8 cellular contexts compared by ENCODE assay signal in the genomic region with DNA sequence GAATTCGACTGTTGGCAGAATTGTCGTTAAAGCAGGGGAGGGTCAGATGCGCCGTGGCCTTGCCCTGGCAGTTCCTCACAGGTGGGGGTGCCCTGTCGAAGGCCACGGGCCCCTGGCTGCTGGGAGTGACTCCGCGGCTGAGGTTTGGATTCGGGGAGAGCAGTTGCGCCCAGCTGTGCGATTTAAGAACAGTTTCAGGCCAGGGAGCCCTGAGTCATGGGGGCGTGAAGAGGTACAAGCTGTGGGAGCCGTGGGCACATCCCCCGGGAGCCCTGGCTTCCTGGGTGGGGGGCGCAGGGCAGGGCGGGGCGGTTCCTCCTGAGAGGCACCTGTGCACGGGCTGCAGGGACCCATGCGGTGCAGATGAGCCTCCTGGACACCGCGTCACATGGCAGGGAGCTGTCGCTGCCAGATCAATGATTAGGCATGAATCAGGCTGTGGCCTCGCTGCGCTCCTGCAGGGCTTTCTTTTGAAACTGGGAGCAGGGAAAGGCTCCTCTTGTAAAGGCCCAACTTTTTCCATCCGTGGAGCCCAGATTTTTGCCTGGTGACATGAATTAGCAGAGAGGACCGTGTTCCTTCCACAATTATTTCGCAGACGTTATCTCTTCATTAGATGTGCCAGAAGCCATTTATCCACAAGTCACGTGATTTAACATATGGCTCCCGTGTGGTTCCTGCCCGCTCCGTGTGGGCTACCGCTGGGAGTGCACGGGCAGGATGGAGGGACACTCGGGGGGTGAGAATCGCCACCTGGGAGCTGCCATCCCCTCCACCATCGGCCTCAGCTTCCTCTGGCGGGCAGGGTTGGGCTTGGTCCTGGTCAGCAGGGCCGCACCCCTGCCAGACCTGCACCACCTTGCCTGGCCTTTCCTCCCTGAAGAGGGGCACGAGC. TPM values are rescaled to one million over a fixed set of nuclear protein-coding genes. Genes with fewer than 3 reads are reported as not detected.
DNase-seq lines count a peak whose midpoint lies in the region; ATAC-seq, FAIRE-seq and TF ChIP-seq lines count a peak whose summit lies in the region.

No MANE protein-coding gene starts in this region.

- FAIRE-seq in GM12892 (lab: Jason Lieb, UNC): no peak

- H3K4me1 Mint-ChIP-seq in T-helper 1 cell treated with Interleukin-12 subunit alpha and Interleukin-12 subunit beta and Interleukin-4 antibody, amounts not matched to agents 30 μg/mL and 1 μg/mL, for 36 hours (ENCODE audit: low read depth): peaks cover 2% of the 10 kb centered on the region

- H3K4me3 ChIP-seq in choroid plexus epithelial cell (ENCODE audit: low read depth, low read length) (peak overlapping the region; percentile 67), lower leg skin (ENCODE audit: low read depth, poor library complexity, severe bottlenecking) (peak overlapping the region; percentile 49)

- no peaks in the 10 kb centered on the region for H3K9me3 Mint-ChIP-seq in T-helper 1 cell treated with Interleukin-12 subunit alpha and Interleukin-12 subunit beta and Interleukin-4 antibody, amounts not matched to agents 30 μg/mL and 1 μg/mL, for 36 hours

- no peak for TF ChIP-seq POLR2A in lower leg skin (IDR thresholded peaks at IDR 0.05)
- TF ChIP-seq POLR2A in GM12892 (IDR thresholded peaks at IDR 0.05; ENCODE audit: low read depth, low read length): no peak

- peak overlapping the region; percentile 81 for H3K27ac Mint-ChIP-seq in T-helper 1 cell treated with Interleukin-12 subunit alpha and Interleukin-12 subunit beta and Interleukin-4 antibody, amounts not matched to agents 30 μg/mL and 1 μg/mL, for 36 hours

- DNase-seq in NCI-H748 (lab: John Stamatoyannopoulos, UW; ENCODE audit: unreplicated experiment) (peak; percentile 35), NCI-H748 treated with DMSO at 0.1 percent for 48 hours (lab: John Stamatoyannopoulos, UW) (no peak), choroid plexus epithelial cell (ENCODE audit: low read depth) (peak; percentile 28), lower leg skin (ENCODE audit: low spot score in 2 of 2) (no peak), superior temporal gyrus (ENCODE audit: extremely low spot score) (peak; percentile 24), GM12892 (ENCODE audit: insufficient read length) (no peak)

- TF ChIP-seq CTCF in choroid plexus epithelial cell (conservative IDR thresholded peaks at IDR 0.05; ENCODE audit: low read depth, low read length) (no peak), lower leg skin (IDR thresholded peaks at IDR 0.05) (no peak)

- H3K4me3 Mint-ChIP-seq in T-helper 1 cell treated with Interleukin-12 subunit alpha and Interleukin-12 subunit beta and Interleukin-4 antibody, amounts not matched to agents 30 μg/mL and 1 μg/mL, for 36 hours: peak overlapping the region; percentile 86

- WGBS in lower leg skin, 2 donors: 8 to 20% methylated on average over 18 to 27 of the region's 40 CpGs

- no peaks in the 10 kb centered on the region for H3K36me3 Mint-ChIP-seq in T-helper 1 cell treated with Interleukin-12 subunit alpha and Interleukin-12 subunit beta and Interleukin-4 antibody, amounts not matched to agents 30 μg/mL and 1 μg/mL, for 36 hours (ENCODE audit: low read depth)

- H3K27me3 Mint-ChIP-seq in T-helper 1 cell treated with Interleukin-12 subunit alpha and Interleukin-12 subunit beta and Interleukin-4 antibody, amounts not matched to agents 30 μg/mL and 1 μg/mL, for 36 hours (ENCODE audit: low read depth): no peaks in the 10 kb centered on the region

- intact Hi-C loops in lower leg skin (cut with DNase I; ENCODE audit: low total_unique reads): no loop called here

- peak; percentile 44 for ATAC-seq in HG03460 (IDR thresholded peaks at IDR 0.05; ENCODE audit: unreplicated experiment)

RNA-seq across cellular contexts. Expression of a gene that starts 0.9 kb away (rescaled TPM):
- 10 to 100 TPM; 28.3 to 33.1 (median 28.9) TPM for total RNA-seq in lower leg skin
- not detected for polyA plus RNA-seq in GM12892 (2012; ENCODE audit: missing spikeins)

Comparison
In these comparisons a context has a peak if more than half of its experiments do, and no peak if none do; other contexts are left out.
1. DNase-seq: peak in NCI-H748 (single experiment), choroid plexus epithelial cell (single experiment) and superior temporal gyrus (single experiment); none in NCI-H748 treated with DMSO at 0.1 percent for 48 hours (single experiment), lower leg skin (0 of 2) and GM12892 (single experiment).